ENCODE assay signal across 8 cellular contexts in genomic region chr7:144835668-144836544, GRCh38. TPM values are rescaled to one million over a fixed set of nuclear protein-coding genes. Genes with fewer than 3 reads are reported as not detected.
A peak's percentile ranks its signal among the peaks of the same experiment; 100 is the strongest.
DNase-seq lines count a peak whose midpoint lies in the region; TF ChIP-seq lines count a peak whose summit lies in the region.

Gene TPK1, minus strand, starts transcription at chr7:144836053. Its CDS starts 451 bp downstream, at chr7:144835602.

- H3K9me3 ChIP-seq in NT2/D1 (ENCODE audit: insufficient read depth, low read length), result no peaks in the 10 kb centered on the region

- no peaks in the 10 kb centered on the region for H3K27me3 ChIP-seq in NT2/D1 (ENCODE audit: insufficient read depth, insufficient read length)

- H3K36me3 ChIP-seq in NT2/D1 (ENCODE audit: insufficient read depth, insufficient read length, low read length), result no peaks in the 10 kb centered on the region

- TF ChIP-seq CTCF in GM20000 (IDR thresholded peaks at IDR 0.05; ENCODE audit: extremely low read depth, missing control alignments), result no peak

- in situ Hi-C loops in endometrial microvascular endothelial cells (cut with HindIII; ENCODE audit: inconsistent ontology term, low pct_unique_long_range_greater_than_20kb, low sequenced_read_pairs), result no loop called here

- no peaks in the 10 kb centered on the region for H3K4me1 ChIP-seq in NT2/D1 (ENCODE audit: insufficient read depth, insufficient read length)

- DNase-seq in COR-L47 (lab: John Stamatoyannopoulos, UW), result peak; percentile 88
- peak; percentile 93 for DNase-seq in GM20000 (ENCODE audit: low spot score)
- peak; percentile 90 for DNase-seq in HT-29 (ENCODE audit: low spot score)
- peak; percentile 93 for DNase-seq in NT2/D1 (ENCODE audit: low read depth, low spot score)
- peak; percentile 69 for DNase-seq in activated CD8-positive, alpha-beta memory T cell treated with anti-CD3 and anti-CD28 coated beads, Interleukin-2, amount 50 U/mL, for 24 hours (ENCODE audit: extremely low read depth)
- DNase-seq in mesenteric fat pad (ENCODE audit: low spot score), result peak; percentile 97
- DNase-seq in stimulated activated CD8-positive, alpha-beta memory T cell treated with anti-CD3 and anti-CD28 coated beads, Interleukin-15, amount 100 ng/mL, for 1 hour (ENCODE audit: low read depth), result peak; percentile 66

- H3K4me3 ChIP-seq in NT2/D1 (ENCODE audit: insufficient read length, low read depth), result peak within 1 kb of the TSS; percentile 69

- peak within 1 kb of the TSS; percentile 82 for H3K9ac ChIP-seq in NT2/D1 (ENCODE audit: insufficient read length, low read depth)

RNA-seq across cellular contexts. Expression of gene TPK1, which starts in this region (rescaled TPM):
- total RNA-seq in HT-29 (2014; rRNA removed; shearing (Covaris generic)), result 0.94 and 1.4 TPM in 2 replicates
- total RNA-seq in endometrial microvascular endothelial cells (ENCODE audit: inconsistent ontology term) (16.1 TPM), mesenteric fat pad (8.7 TPM)

Comparison
In these comparisons a context has a peak if more than half of its experiments do, and no peak if none do; other contexts are left out.
1. Peak in every context shown above with its lines: DNase-seq and H3K4me3 ChIP-seq.